Comparison of ENCODE assay signal across 26 cellular contexts in genomic region chr13:63595811-63596210, GRCh38.
"Had no signal": no experiment of that assay in that cellular context is flagged by ENCODE, and none has a peak within 500 bp of the region (broad histone marks: within the 10 kb centered on the region; RNA-seq: fewer than 3 reads in every experiment).

No MANE protein-coding gene starts in this region.

- H3K4me3 Mint-ChIP-seq: activated CD4-positive, alpha-beta memory T cell treated with anti-CD3 and anti-CD28 coated beads for 36 hours; activated CD4-positive, alpha-beta T cell treated with anti-CD3 and anti-CD28 coated beads, Interleukin-2, amount 10 ng/mL, durations not matched to agents 7 days and 5 days; activated naive CD4-positive, alpha-beta T cell treated with anti-CD3 and anti-CD28 coated beads for 36 hours; activated naive CD8-positive, alpha-beta T cell; activated T-helper 17 cell treated with anti-CD3 and anti-CD28 coated beads, Interleukin-2, amount 50 U/mL, for 72 hours; T-helper 1 cell treated with Interleukin-12 subunit alpha and Interleukin-12 subunit beta and Interleukin-4 antibody, amounts not matched to agents 30 μg/mL and 1 μg/mL, for 36 hours had no signal

- H3K9ac ChIP-seq: KMS-11 had no signal

- H3K36me3 ChIP-seq: brain microvascular endothelial cell, MG63, Peyer's patch had no signal

- H3K4me1 Mint-ChIP-seq: activated CD4-positive, alpha-beta T cell treated with anti-CD3 and anti-CD28 coated beads, Interleukin-2, amount 10 ng/mL, durations not matched to agents 7 days and 5 days; activated T-helper 17 cell treated with anti-CD3 and anti-CD28 coated beads, Interleukin-2, amount 50 U/mL, for 72 hours had no signal

- H3K4me2 ChIP-seq: KMS-11 had no signal

- H3K27me3 ChIP-seq: brain microvascular endothelial cell, MG63, Peyer's patch had no signal

- H3K36me3 Mint-ChIP-seq: activated CD4-positive, alpha-beta memory T cell treated with anti-CD3 and anti-CD28 coated beads for 36 hours; activated naive CD8-positive, alpha-beta T cell had no signal

- H3K27ac Mint-ChIP-seq: activated CD4-positive, alpha-beta memory T cell treated with anti-CD3 and anti-CD28 coated beads for 36 hours; activated CD4-positive, alpha-beta T cell treated with anti-CD3 and anti-CD28 coated beads, Interleukin-2, amount 10 ng/mL, durations not matched to agents 7 days and 5 days; activated naive CD4-positive, alpha-beta T cell treated with anti-CD3 and anti-CD28 coated beads for 36 hours; activated naive CD8-positive, alpha-beta T cell; activated T-helper 17 cell treated with anti-CD3 and anti-CD28 coated beads, Interleukin-2, amount 50 U/mL, for 72 hours; T-helper 1 cell treated with Interleukin-12 subunit alpha and Interleukin-12 subunit beta and Interleukin-4 antibody, amounts not matched to agents 30 μg/mL and 1 μg/mL, for 36 hours had no signal

- H3K4me3 ChIP-seq: MG63, Peyer's patch had no signal

- H3K9me3 ChIP-seq: MG63 had no signal

- ATAC-seq: activated T-helper 17 cell treated with anti-CD3 and anti-CD28 coated beads, Interleukin-2, amount 50 U/mL, for 72 hours had no signal

- H3K4me1 ChIP-seq: Peyer's patch had no signal

- H3K27me3 Mint-ChIP-seq: activated CD4-positive, alpha-beta memory T cell treated with anti-CD3 and anti-CD28 coated beads for 36 hours; activated CD4-positive, alpha-beta T cell treated with anti-CD3 and anti-CD28 coated beads, Interleukin-2, amount 10 ng/mL, durations not matched to agents 7 days and 5 days; activated naive CD8-positive, alpha-beta T cell; activated T-helper 17 cell treated with anti-CD3 and anti-CD28 coated beads, Interleukin-2, amount 50 U/mL, for 72 hours had no signal

- H3K27ac ChIP-seq: brain microvascular endothelial cell, KMS-11, Peyer's patch had no signal

- H3K9me3 Mint-ChIP-seq: activated naive CD4-positive, alpha-beta T cell treated with anti-CD3 and anti-CD28 coated beads for 36 hours had no signal

- DNase-seq: activated CD4-positive, alpha-beta memory T cell treated with anti-CD3 and anti-CD28 coated beads for 36 hours; activated CD4-positive, alpha-beta T cell treated with anti-CD3 and anti-CD28 coated beads, Interleukin-2, amount 10 ng/mL, durations not matched to agents 7 days and 5 days; activated CD4-positive, CD25-positive, alpha-beta regulatory T cell; activated gamma-delta T cell; activated naive CD4-positive, alpha-beta T cell treated with anti-CD3 and anti-CD28 coated beads for 36 hours; activated T-cell treated with anti-CD3 and anti-CD28 coated beads for 4 hours; activated T-cell treated with anti-CD3 and anti-CD28 coated beads, Interleukin-2, amount 50 U/mL, for 48 hours; amygdala; brain microvascular endothelial cell; MG63; MV-4-11; NCI-H1092 treated with DMSO at 0.1 percent for 48 hours; NCI-H1417 treated with DMSO at 0.1 percent for 48 hours; NCI-H1694; NCI-H2029; NCI-H2107; NCI-H510A treated with DMSO at 0.1 percent for 48 hours; NCI-H69; NK-92 treated with Interleukin-12 subunit alpha and Interleukin-12 subunit beta, amount 100 ng/mL, for 24 hours; OCI-M1; Peyer's patch; SHP77 treated with DMSO at 0.1 percent for 48 hours had no signal
